Comparison of ENCODE assay signal across 13 cellular contexts in the genomic region with DNA sequence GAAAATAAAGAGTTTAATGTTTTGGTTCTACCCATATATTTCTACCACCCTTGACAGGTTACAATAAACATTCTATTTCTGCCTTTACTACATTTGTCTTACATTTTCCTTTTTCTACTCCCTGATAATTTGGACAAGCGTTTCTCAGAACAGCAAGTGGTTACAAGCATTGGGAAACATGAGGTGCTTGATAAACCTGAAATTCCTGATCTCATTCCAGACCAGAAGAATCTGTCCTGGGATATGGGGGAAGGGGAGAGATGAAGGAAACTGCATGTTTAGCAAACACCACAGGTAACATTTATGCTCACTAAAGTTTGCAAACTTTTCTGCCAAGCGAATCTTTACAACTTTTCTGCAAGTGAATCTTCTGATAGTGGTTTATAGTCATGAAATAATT. TPM values are rescaled to one million over a fixed set of nuclear protein-coding genes. Genes with fewer than 3 reads are reported as not detected.
"Had no signal": no experiment of that assay in that cellular context is flagged by ENCODE, and none has a peak within 500 bp of the region (broad histone marks: within the 10 kb centered on the region; RNA-seq: fewer than 3 reads in every experiment).

No MANE protein-coding gene starts in this region.

- H3K36me3 ChIP-seq: adrenal gland, thyroid gland had no signal

- H3K9ac ChIP-seq: parathyroid adenoma had no signal

- H3K9me3 ChIP-seq: adrenal gland, thyroid gland had no signal

- H2AFZ ChIP-seq: parathyroid adenoma had no signal

- H3K27ac Mint-ChIP-seq: dendritic cell treated with granulocyte-macrophage colony-stimulating factor and Interleukin-4, amounts not matched to agents 40 ng/mL and 50 ng/mL, for 4 days; naive B cell had no signal

- DNase-seq: activated naive CD4-positive, alpha-beta T cell treated with anti-CD3 and anti-CD28 coated beads, Interleukin-2, amount 50 U/mL, for 16 hours; adrenal gland; central memory CD4-positive, alpha-beta T cell; glutamatergic neuron; islet precursor cell; naive B cell; T-helper 2 cell; thyroid gland had no signal

- H3K4me1 ChIP-seq: adrenal gland, thyroid gland had no signal

- H3K27me3 ChIP-seq: adrenal gland, thyroid gland had no signal

- H3K4me3 Mint-ChIP-seq: dendritic cell treated with granulocyte-macrophage colony-stimulating factor and Interleukin-4, amounts not matched to agents 40 ng/mL and 50 ng/mL, for 4 days; naive B cell had no signal

- H3K79me2 ChIP-seq: parathyroid adenoma had no signal

- H3K27ac ChIP-seq: adrenal gland, parathyroid adenoma, thyroid gland had no signal

- H3K9me3 Mint-ChIP-seq: dendritic cell treated with granulocyte-macrophage colony-stimulating factor and Interleukin-4, amounts not matched to agents 40 ng/mL and 50 ng/mL, for 4 days had no signal

- H3K4me1 Mint-ChIP-seq: naive B cell had no signal

- ATAC-seq: activated CD4-positive, CD25-positive, alpha-beta regulatory T cell treated with anti-CD3 and anti-CD28 coated beads, Interleukin-2, amount 50 U/mL, for 24 hours had no signal

- H3K36me3 Mint-ChIP-seq: naive B cell had no signal

- H3K4me3 ChIP-seq: adrenal gland, thyroid gland had no signal

- H3K27me3 Mint-ChIP-seq: dendritic cell treated with granulocyte-macrophage colony-stimulating factor and Interleukin-4, amounts not matched to agents 40 ng/mL and 50 ng/mL, for 4 days; naive B cell had no signal

RNA-seq across cellular contexts. Expression of a gene that starts 28.3 kb away (rescaled TPM):
- total RNA-seq: adrenal gland, fibroblast of villous mesenchyme, skeletal muscle tissue, thyroid gland had no signal
- polyA plus RNA-seq: adrenal gland had no signal
